10 cellular contexts compared by ENCODE assay signal in genomic region chr19:2624537-2625091, GRCh38.
A peak's percentile ranks its signal among the peaks of the same experiment; 100 is the strongest.
DNase-seq lines count a peak whose midpoint lies in the region; ATAC-seq and TF ChIP-seq lines count a peak whose summit lies in the region.
"Had no signal": no experiment of that assay in that cellular context is flagged by ENCODE, and none has a peak within 500 bp of the region (broad histone marks: within the 10 kb centered on the region; RNA-seq: fewer than 3 reads in every experiment).

No MANE protein-coding gene starts in this region.

- no peak overlapping the region for H3K4me3 ChIP-seq in DND-41 (ENCODE audit: low read depth in 1 of 2, low read length in 2 of 2)
- H3K4me3 ChIP-seq in colonic mucosa, result no peak overlapping the region

- TF ChIP-seq CTCF in DND-41 (IDR thresholded peaks at IDR 0.05; ENCODE audit: borderline replicate concordance, extremely low read depth, low read length, poor library complexity, severe bottlenecking) (no peak), colonic mucosa (IDR thresholded peaks at IDR 0.05) (no peak), nephron (IDR thresholded peaks at IDR 0.05; ENCODE audit: unreplicated experiment in 3 of 3) (peak in 2 of 3 experiments; percentile 8 to 10)

- H3K9me3 Mint-ChIP-seq in nephron, result peaks cover 7% of the 10 kb centered on the region

- H3K9ac ChIP-seq in DND-41 (ENCODE audit: low read depth, low read length), result no peak overlapping the region
- H3K9ac ChIP-seq in colonic mucosa (ENCODE audit: low read depth in 2 of 2, low read length in 2 of 2), result peak overlapping the region; percentile 40 to 66

- no peak overlapping the region for H3K27ac Mint-ChIP-seq in nephron

- peaks cover 5% of the 10 kb centered on the region for H3K4me1 Mint-ChIP-seq in nephron

- H3K27ac ChIP-seq in DND-41 (ENCODE audit: low read length), result 0 out of 2 replicates have a peak overlapping the region, but pooled peaks have one; percentile 46
- H3K27ac ChIP-seq in colonic mucosa, result no peak overlapping the region

- H3K4me3 Mint-ChIP-seq in nephron, result no peak overlapping the region

- H3K27me3 ChIP-seq in DND-41 (ENCODE audit: insufficient read depth, low read length, poor library complexity) (no peaks in the 10 kb centered on the region), colonic mucosa (no peaks in the 10 kb centered on the region)

- H3K79me2 ChIP-seq in DND-41 (ENCODE audit: insufficient read depth, low read length), result no peaks in the 10 kb centered on the region

- no peak for ATAC-seq in DND-41 (ENCODE audit: insufficient read depth, low read depth)
- no peak for ATAC-seq in GM21360 (IDR thresholded peaks at IDR 0.05; ENCODE audit: unreplicated experiment)
- ATAC-seq in GM21390 (IDR thresholded peaks at IDR 0.05; ENCODE audit: unreplicated experiment), result no peak

- H3K27me3 Mint-ChIP-seq in nephron (ENCODE audit: low read depth), result peaks cover 38% of the 10 kb centered on the region

- no peaks in the 10 kb centered on the region for H3K36me3 ChIP-seq in DND-41 (ENCODE audit: insufficient read depth, low read length)
- H3K36me3 ChIP-seq in colonic mucosa, result no peaks in the 10 kb centered on the region

- DNase-seq in DND-41, result no peak
- DNase-seq in HT-29 (ENCODE audit: low spot score), result peak; percentile 49
- DNase-seq in colonic mucosa, result no peak
- no peak for DNase-seq in NCI-H1105 (lab: John Stamatoyannopoulos, UW)
- no peak for DNase-seq in NCI-H446 treated with DMSO at 0.1 percent for 48 hours (lab: John Stamatoyannopoulos, UW)
- DNase-seq: EL, T1000 had no signal

- H3K4me1 ChIP-seq in DND-41 (ENCODE audit: insufficient read depth, low read length), result peaks cover 57% of the 10 kb centered on the region
- no peaks in the 10 kb centered on the region for H3K4me1 ChIP-seq in colonic mucosa

- intact Hi-C loops in colonic mucosa (cut with DNase I), result no loop called here

- no peaks in the 10 kb centered on the region for H3K36me3 Mint-ChIP-seq in nephron (ENCODE audit: low read depth)

- no peak overlapping the region for H2AFZ ChIP-seq in DND-41 (ENCODE audit: low read depth, low read length)

- H3K4me2 ChIP-seq in DND-41 (ENCODE audit: insufficient read depth, low read length), result no peak overlapping the region

- no peaks in the 10 kb centered on the region for H4K20me1 ChIP-seq in DND-41 (ENCODE audit: insufficient read depth, low read length)

- no peaks in the 10 kb centered on the region for H3K9me3 ChIP-seq in DND-41 (ENCODE audit: insufficient read depth, low read length, severe bottlenecking)
- H3K9me3 ChIP-seq in colonic mucosa, result no peaks in the 10 kb centered on the region

Comparison
In these comparisons a context has a peak if more than half of its experiments do, and no peak if none do; other contexts are left out.
1. CTCF ChIP-seq: peak in nephron (2 of 3); none in DND-41 (single experiment) and colonic mucosa (single experiment).